In the genomic region with DNA sequence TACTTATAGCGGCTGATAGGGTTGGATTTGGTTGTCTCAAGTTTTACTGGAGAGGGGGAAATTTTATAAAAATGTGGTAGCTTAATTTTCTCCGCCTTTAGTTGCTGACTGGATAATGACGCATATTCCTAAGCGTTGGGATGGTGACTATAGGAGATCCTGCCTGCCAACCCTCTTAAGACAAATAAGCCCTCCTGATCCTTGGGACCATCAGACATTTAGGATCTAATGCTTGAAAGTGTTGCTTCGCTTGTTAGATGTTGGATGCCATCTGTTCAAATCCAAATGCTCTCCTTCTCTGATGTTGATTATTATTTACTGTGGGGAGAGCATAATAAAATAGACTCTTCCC, we compare ENCODE assay signal across 8 cellular contexts. TPM values are rescaled to one million over a fixed set of nuclear protein-coding genes. Genes with fewer than 3 reads are reported as not detected.
DNase-seq lines count a peak whose midpoint lies in the region; ATAC-seq and TF ChIP-seq lines count a peak whose summit lies in the region.

No MANE protein-coding gene starts in this region.

- H3K36me3 Mint-ChIP-seq in activated T-cell treated with anti-CD3 and anti-CD28 coated beads, Interleukin-2, amount 50 U/mL, for 24 hours (ENCODE audit: low read depth), result peaks cover 12% of the 10 kb centered on the region
- peaks cover 0 to 32% of the 10 kb centered on the region in 2 donors for H3K36me3 Mint-ChIP-seq in activated naive CD4-positive, alpha-beta T cell treated with anti-CD3 and anti-CD28 coated beads, Interleukin-2, amount 50 U/mL, for 72 hours

- H3K27ac ChIP-seq in thyroid gland, result peak overlapping the region in 2 of 3 donors; percentile 76 to 96

- ATAC-seq in activated naive CD4-positive, alpha-beta T cell treated with anti-CD3 and anti-CD28 coated beads, Interleukin-2, amount 50 U/mL, for 72 hours, result no peak
- ATAC-seq in GM21390 (IDR thresholded peaks at IDR 0.05; ENCODE audit: unreplicated experiment), result no peak
- ATAC-seq in HG03520 (IDR thresholded peaks at IDR 0.05; ENCODE audit: unreplicated experiment), result no peak

- H3K27me3 ChIP-seq in thyroid gland, result no peaks in the 10 kb centered on the region

- TF ChIP-seq POLR2A in thyroid gland (IDR thresholded peaks at IDR 0.05), result no peak

- TF ChIP-seq CTCF in thyroid gland (IDR thresholded peaks at IDR 0.05), result peak in 1 of 6 experiments; percentile 2

- intact Hi-C loops in thyroid gland (cut with DNase I), result loop anchor here (10.0 kb wide), 2 partner anchors 60 to 70 kb away; no protein-coding TSS in a partner anchor

- peaks cover 20 to 38% of the 10 kb centered on the region in 2 donors for H3K4me1 ChIP-seq in thyroid gland

- H3K27me3 Mint-ChIP-seq in activated T-cell treated with anti-CD3 and anti-CD28 coated beads, Interleukin-2, amount 50 U/mL, for 24 hours, result peaks cover 6% of the 10 kb centered on the region

- peaks cover 66% of the 10 kb centered on the region for H3K4me1 Mint-ChIP-seq in activated T-cell treated with anti-CD3 and anti-CD28 coated beads, Interleukin-2, amount 50 U/mL, for 24 hours (ENCODE audit: low read depth)

- H3K4me3 Mint-ChIP-seq in activated T-cell treated with anti-CD3 and anti-CD28 coated beads, Interleukin-2, amount 50 U/mL, for 24 hours, result peak overlapping the region; percentile 90

- H3K27ac Mint-ChIP-seq in activated T-cell treated with anti-CD3 and anti-CD28 coated beads, Interleukin-2, amount 50 U/mL, for 24 hours, result peak overlapping the region; percentile 71
- peak overlapping the region; percentile 81 to 92 for H3K27ac Mint-ChIP-seq in activated naive CD4-positive, alpha-beta T cell treated with anti-CD3 and anti-CD28 coated beads, Interleukin-2, amount 50 U/mL, for 72 hours

- H3K4me3 ChIP-seq in thyroid gland (replicated peaks in 1 of 3), result peak overlapping the region in 2 of 3 donors; percentile 41 to 79

- H3K9me3 Mint-ChIP-seq in activated T-cell treated with anti-CD3 and anti-CD28 coated beads, Interleukin-2, amount 50 U/mL, for 24 hours, result no peaks in the 10 kb centered on the region
- H3K9me3 Mint-ChIP-seq in activated naive CD4-positive, alpha-beta T cell treated with anti-CD3 and anti-CD28 coated beads, Interleukin-2, amount 50 U/mL, for 72 hours, result no peaks in the 10 kb centered on the region

- no peak for DNase-seq in activated T-cell treated with anti-CD3 and anti-CD28 coated beads, Interleukin-2, amount 50 U/mL, for 24 hours
- DNase-seq in activated T-cell treated with anti-CD3 and anti-CD28 coated beads, Interleukin-2, amount 50 U/mL, for 48 hours, result no peak
- no peak for DNase-seq in activated naive CD4-positive, alpha-beta T cell treated with anti-CD3 and anti-CD28 coated beads, Interleukin-2, amount 50 U/mL, for 72 hours (ENCODE audit: low spot score in 2 of 2)
- DNase-seq in iris pigment epithelial cell (ENCODE audit: low read depth) (peak; percentile 52), thyroid gland (no peak), NCI-H187 (lab: John Stamatoyannopoulos, UW) (no peak)

- no peaks in the 10 kb centered on the region for H3K36me3 ChIP-seq in thyroid gland

- WGBS in thyroid gland, 2 donors, result 32% methylated on average over 5 of the region's 5 CpGs

- no peaks in the 10 kb centered on the region for H3K9me3 ChIP-seq in thyroid gland

RNA-seq across cellular contexts. Expression of a gene that starts 2.2 kb away (rescaled TPM):
- 10 to 100 TPM; 11.1 to 34.8 TPM for total RNA-seq in activated naive CD4-positive, alpha-beta T cell treated with anti-CD3 and anti-CD28 coated beads, Interleukin-2, amount 50 U/mL, for 72 hours
- total RNA-seq in thyroid gland, result 100 to 1,000 TPM in 1 of 4 donors, 10 to 100 TPM in 3; 60.2 to 109 (median 79.7) TPM
